15 cellular contexts compared by ENCODE assay signal in genomic region chr3:69178838-69179739, GRCh38. TPM values are rescaled to one million over a fixed set of nuclear protein-coding genes. Genes with fewer than 3 reads are reported as not detected.
DNase-seq lines count a peak whose midpoint lies in the region; ATAC-seq, FAIRE-seq and TF ChIP-seq lines count a peak whose summit lies in the region.
"Had no signal": no experiment of that assay in that cellular context is flagged by ENCODE, and none has a peak within 500 bp of the region (broad histone marks: within the 10 kb centered on the region; RNA-seq: fewer than 3 reads in every experiment).

No MANE protein-coding gene starts in this region.

- peak; percentile 69 for ATAC-seq in RWPE2 (ENCODE audit: low read depth)
- ATAC-seq in HG03097 (IDR thresholded peaks at IDR 0.05; ENCODE audit: low FRiP score, unreplicated experiment), result no peak
- ATAC-seq: Panc1 had no signal

- no peak overlapping the region for H2BK20ac ChIP-seq in H1 (ENCODE audit: low read length)

- DNase-seq in GM12891 (ENCODE audit: insufficient read length, low spot score) (no peak), RWPE2 (ENCODE audit: low spot score) (no peak), H1 (ENCODE audit: low read depth in 1 of 2, low spot score in 2 of 2) (no peak), COLO829 (ENCODE audit: low spot score) (no peak), NCI-H2029 treated with DMSO at 0.1 percent for 48 hours (lab: John Stamatoyannopoulos, UW) (no peak), RWPE1 (ENCODE audit: low spot score) (no peak)
- DNase-seq: DMS79 treated with DMSO at 0.1 percent for 48 hours; heart right ventricle; NCI-H1930; stimulated activated CD4-positive, alpha-beta T cell treated with anti-CD3 and anti-CD28 coated beads, Interleukin-4, amount 100 ng/mL, for 1 hour had no signal

- H3K79me1 ChIP-seq in H1 (ENCODE audit: low read depth, low read length), result no peaks in the 10 kb centered on the region

- TF ChIP-seq CTCF in RWPE2 (IDR thresholded peaks at IDR 0.05; ENCODE audit: poor library complexity, severe bottlenecking), result no peak
- no peak for TF ChIP-seq CTCF in H1 (IDR thresholded peaks at IDR 0.05; ENCODE audit: control extremely low read depth in 1 of 3, insufficient read depth in 1 of 3, low read depth in 1 of 3, low read length in 3 of 3)
- no peak for TF ChIP-seq CTCF in RWPE1 (conservative IDR thresholded peaks at IDR 0.05; ENCODE audit: low read depth)

- H2BK5ac ChIP-seq in H1 (ENCODE audit: low read depth, low read length), result no peak overlapping the region

- H4K5ac ChIP-seq in H1 (ENCODE audit: insufficient read length, low read depth, low read length), result no peak overlapping the region

- H3K23ac ChIP-seq in H1 (ENCODE audit: insufficient read length), result no peak overlapping the region

- no peak overlapping the region for H2BK120ac ChIP-seq in H1 (replicated peaks; ENCODE audit: low read depth, low read length)

- H3K4me1 ChIP-seq in RWPE2 (ENCODE audit: insufficient read depth, poor library complexity, severe bottlenecking) (peaks cover 24% of the 10 kb centered on the region), H1 (replicated peaks in 1 of 4; ENCODE audit: control insufficient read depth in 3 of 4, insufficient read depth in 4 of 4, low read length in 3 of 4) (peaks cover 0 to 16% (median 11%) of the 10 kb centered on the region in 4 experiments), muscle layer of duodenum (ENCODE audit: control insufficient read depth in 1 of 2, insufficient read depth in 2 of 2, low read length in 2 of 2) (no peaks in the 10 kb centered on the region)

- H3K9me3 ChIP-seq in RWPE2 (ENCODE audit: severe bottlenecking), result no peaks in the 10 kb centered on the region
- H3K9me3 ChIP-seq in H1 (ENCODE audit: insufficient read depth in 2 of 2, low read depth in 1 of 2, low read length in 1 of 2), result no peaks in the 10 kb centered on the region
- H3K9me3 ChIP-seq in muscle layer of duodenum (ENCODE audit: control insufficient read depth in 1 of 2, low read length in 2 of 2), result no peaks in the 10 kb centered on the region
- H3K9me3 ChIP-seq: HAP-1, heart right ventricle had no signal

- no peak overlapping the region for H4K8ac ChIP-seq in H1 (ENCODE audit: extremely low read depth, insufficient read depth, low read length)

- no peaks in the 10 kb centered on the region for H3K27me3 ChIP-seq in RWPE2 (ENCODE audit: insufficient read depth, poor library complexity, severe bottlenecking)
- H3K27me3 ChIP-seq in H1 (replicated peaks in 1 of 4; ENCODE audit: control insufficient read depth in 3 of 4, extremely low read depth in 1 of 4, insufficient read depth in 3 of 4, low read length in 3 of 4), result no peaks in the 10 kb centered on the region
- H3K27me3 ChIP-seq in muscle layer of duodenum (ENCODE audit: low read depth, low read length), result no peaks in the 10 kb centered on the region
- H3K27me3 ChIP-seq: heart right ventricle, neural progenitor cell had no signal

- POLR2A ChIA-PET in H1 (lab: Charles Lee; ENCODE audit: partially characterized antibody), result no interaction called here
- POLR2A ChIA-PET in RWPE1 (lab: Yijun Ruan, JAX; ENCODE audit: low non-redundant PET), result no interaction called here

- no peak overlapping the region for H3K14ac ChIP-seq in H1 (ENCODE audit: insufficient read length)

- no peaks in the 10 kb centered on the region for H3K79me2 ChIP-seq in H1 (ENCODE audit: control insufficient read depth in 1 of 2, insufficient read depth in 2 of 2, low read length in 2 of 2)

- H3K27ac ChIP-seq in RWPE2 (ENCODE audit: poor library complexity, severe bottlenecking), result peak overlapping the region; percentile 41
- H3K27ac ChIP-seq in H1 (ENCODE audit: low read depth, low read length), result no peak overlapping the region
- H3K27ac ChIP-seq in muscle layer of duodenum (ENCODE audit: low read length), result peak overlapping the region; percentile 41
- no peak overlapping the region for H3K27ac ChIP-seq in RWPE1
- H3K27ac ChIP-seq: neural progenitor cell had no signal

- H2AK5ac ChIP-seq in H1 (ENCODE audit: low read depth, low read length), result no peak overlapping the region

- TF ChIP-seq POLR2A in GM12891 (IDR thresholded peaks at IDR 0.05; ENCODE audit: low read depth, low read length) (no peak), H1 (IDR thresholded peaks at IDR 0.05; ENCODE audit: control extremely low read depth in 1 of 2, low read depth in 2 of 2, low read length in 2 of 2) (no peak)

- H3K23me2 ChIP-seq in H1 (ENCODE audit: low read depth, low read length), result no peaks in the 10 kb centered on the region

- no peak overlapping the region for H3K4me2 ChIP-seq in H1 (ENCODE audit: insufficient read depth in 1 of 2, low read depth in 2 of 2, low read length in 2 of 2)
- H3K4me2 ChIP-seq: neural progenitor cell had no signal

- TF ChIP-seq EP300 in H1 (IDR thresholded peaks at IDR 0.05; ENCODE audit: borderline replicate concordance in 1 of 2, low read depth in 2 of 2, low read length in 2 of 2), result no peak

- FAIRE-seq in GM12891 (lab: Jason Lieb, UNC) (peak; percentile 78), H1 (lab: Jason Lieb, UNC) (peak; percentile 13)

- H3K4me3 ChIP-seq in RWPE2 (ENCODE audit: severe bottlenecking) (no peak overlapping the region), H1 (ENCODE audit: extremely low read depth in 1 of 4, insufficient read depth in 2 of 4, low read depth in 3 of 4, low read length in 4 of 4) (no peak overlapping the region), muscle layer of duodenum (ENCODE audit: low read depth in 1 of 2, low read length in 2 of 2) (no peak overlapping the region)
- H3K4me3 ChIP-seq: HAP-1, heart right ventricle, neural progenitor cell had no signal

- CTCF ChIA-PET in H1 (lab: Charles Lee; ENCODE audit: partially characterized antibody), result interaction anchor here (0.6 to 1.5 kb wide), 6 partner anchors 11 to 19 kb away, joined by 3 to 7 read pairs (median 3); no protein-coding TSS in a partner anchor
- CTCF ChIA-PET in RWPE1 (lab: Yijun Ruan, JAX), result interaction anchor here (0.6 kb wide), 1 partner anchor 239 kb away, joined by 3 read pairs; no protein-coding TSS in a partner anchor

- H2BK15ac ChIP-seq in H1 (ENCODE audit: low read length), result no peak overlapping the region

- no peak for TF ChIP-seq RAD21 in H1 (IDR thresholded peaks at IDR 0.05 in 1 of 2, conservative IDR thresholded peaks at IDR 0.05 in 1 of 2; ENCODE audit: low read depth in 2 of 2, low read length in 2 of 2)

- H3K4ac ChIP-seq in H1 (replicated peaks; ENCODE audit: insufficient read length, low read depth, low read length), result no peak overlapping the region

- H2AFZ ChIP-seq in H1 (ENCODE audit: low read length), result no peak overlapping the region
- H2AFZ ChIP-seq: neural progenitor cell had no signal

- no peak overlapping the region for H2BK12ac ChIP-seq in H1 (ENCODE audit: low read depth, low read length)

- H3K36me3 ChIP-seq in RWPE2 (ENCODE audit: low read depth), result peaks cover 81% of the 10 kb centered on the region
- peaks cover 0 to 9% (median 2%) of the 10 kb centered on the region in 4 experiments; a peak in 2 of 8 replicates for H3K36me3 ChIP-seq in H1 (ENCODE audit: control insufficient read depth in 2 of 4, insufficient read depth in 4 of 4, low read length in 3 of 4)
- H3K36me3 ChIP-seq in muscle layer of duodenum (ENCODE audit: control insufficient read depth in 1 of 2, insufficient read depth in 2 of 2, low read length in 2 of 2), result peaks cover 10 to 28% of the 10 kb centered on the region in 2 donors
- H3K36me3 ChIP-seq: HAP-1, neural progenitor cell had no signal

- H4K20me1 ChIP-seq in H1 (replicated peaks in 1 of 2; ENCODE audit: control insufficient read depth in 1 of 2, insufficient read depth in 2 of 2, low read length in 2 of 2), result no peaks in the 10 kb centered on the region

- H4K91ac ChIP-seq in H1 (replicated peaks; ENCODE audit: insufficient read length, low read length), result no peak overlapping the region

- H3K18ac ChIP-seq in H1 (ENCODE audit: extremely low read depth, low read length), result no peak overlapping the region

- no peak overlapping the region for H3K56ac ChIP-seq in H1 (replicated peaks; ENCODE audit: insufficient read length, low read depth, low read length)

- no peak overlapping the region for H3K9ac ChIP-seq in H1 (replicated peaks in 1 of 4; ENCODE audit: extremely low read depth in 1 of 4, low read depth in 3 of 4, low read length in 3 of 4)
- H3K9ac ChIP-seq: neural progenitor cell had no signal

- WGBS in H1 (ENCODE audit: extremely low coverage in 1 of 2, insufficient coverage in 1 of 2, insufficient read length in 1 of 2, insufficient replicate concordance in 2 of 2, low coverage in 1 of 2, low lambda C conversion rate in 2 of 2, missing lambda C conversion rate in 1 of 2), 2 experiments, result 85% methylated on average over 5 of the region's 5 CpGs; no CpG with 5 or more reads in 1 of the 2 experiments

TF ChIP-seq in GM12891, 5 proteins besides CTCF, POLR2A, EP300 and RAD21:
- TF ChIP-seq SPI1 (IDR thresholded peaks at IDR 0.05; ENCODE audit: low read depth, low read length) (no peak), POU2F2 (IDR thresholded peaks at IDR 0.05; ENCODE audit: low read depth, low read length) (no peak)
TF ChIP-seq in GM12891: peak in this region for 0.

TF ChIP-seq in H1, 55 proteins besides CTCF, POLR2A, EP300 and RAD21 (continues in another document):
- TF ChIP-seq RNF2 (IDR thresholded peaks at IDR 0.05; ENCODE audit: borderline replicate concordance, low read depth, low read length, missing control alignments, poor library complexity, severe bottlenecking) (no peak), CHD2 (IDR thresholded peaks at IDR 0.05; ENCODE audit: low read length) (no peak), E2F6 (IDR thresholded peaks at IDR 0.05) (no peak)

RNA-seq across cellular contexts. Expression of gene LMOD3, which starts 56.7 kb away (rescaled TPM):
- 0.03 TPM for polyA plus RNA-seq in GM12891 (2012; ENCODE audit: low read depth, missing spikeins)
- total RNA-seq in H1 (2021; fragmentation: NEBNext Ultra II Directional; extraction: Animal tissue kit (Norgen Biotek cat#: 25700)), result not detected in 2 replicates
- polyA plus RNA-seq in H1 (2011; rRNA removed), result not detected in 2 replicates
- not detected for polyA plus RNA-seq in H1 (2011; cell fraction: cytosol; rRNA removed)
- polyA plus RNA-seq in H1 (2011; cell fraction: nucleus; rRNA removed), result not detected
- polyA plus RNA-seq in H1 (2012, experiment 1 of 2), result not detected in 4 replicates
- not detected for polyA plus RNA-seq in H1 (2012, experiment 2 of 2)
- polyA plus RNA-seq in H1 (2013, experiment 1 of 2), result not detected
- polyA plus RNA-seq in H1 (2013, experiment 2 of 2), result not detected
- polyA minus RNA-seq in H1 (2011; rRNA and poly(A)+ RNA removed), result not detected in 2 replicates
- polyA minus RNA-seq in H1 (2011; cell fraction: cytosol; rRNA and poly(A)+ RNA removed), result not detected
- polyA minus RNA-seq in H1 (2011; cell fraction: nucleus; rRNA and poly(A)+ RNA removed), result not detected

Comparison
In these comparisons a context has a peak if more than half of its experiments do, and no peak if none do; other contexts are left out.
1. H3K27ac ChIP-seq: peak in RWPE2 (single experiment) and muscle layer of duodenum (single experiment); none in H1 (single experiment) and RWPE1 (single experiment).